In genomic region chr2:42117923-42118758, GRCh38 we compare ENCODE assay signal across 1 cellular context.
TF ChIP-seq lines count a peak whose summit lies in the region.

No MANE protein-coding gene starts in this region.

TF ChIP-seq in HepG2, 621 proteins besides CTCF, POLR2A, EP300 and RAD21 (continued from another document and continues in another):
- TF ChIP-seq ZNF687 (CRISPR knock-in tag; IDR thresholded peaks at IDR 0.05) (no peak), ZFP82 (CRISPR knock-in tag; IDR thresholded peaks at IDR 0.05; ENCODE audit: borderline replicate concordance) (no peak), ZNF569 (CRISPR knock-in tag; IDR thresholded peaks at IDR 0.05; ENCODE audit: borderline replicate concordance) (peak; percentile 93; the same call in 1 of the 2 replicates), HHEX (CRISPR knock-in tag; IDR thresholded peaks at IDR 0.05) (peak; percentile 91), ZBTB43 (CRISPR knock-in tag; conservative IDR thresholded peaks at IDR 0.05) (peak; percentile 88), NFYB (CRISPR knock-in tag; IDR thresholded peaks at IDR 0.05) (0 out of 2 replicates have a peak, but pooled peaks have one; percentile 11), ZNF414 (CRISPR knock-in tag; IDR thresholded peaks at IDR 0.05) (peak; percentile 95; the same call in 1 of the 2 replicates), ZNF431 (CRISPR knock-in tag; IDR thresholded peaks at IDR 0.05; ENCODE audit: borderline replicate concordance, low read depth) (peak; percentile 45; the same call in 1 of the 2 replicates), ZSCAN31 (CRISPR knock-in tag; IDR thresholded peaks at IDR 0.05; ENCODE audit: low read depth) (peak; percentile 59), TBX2 (CRISPR knock-in tag; IDR thresholded peaks at IDR 0.05; ENCODE audit: borderline replicate concordance) (peak; percentile 97), FOXC1 (CRISPR knock-in tag; IDR thresholded peaks at IDR 0.05; ENCODE audit: borderline replicate concordance) (peak; percentile 59; the same call in 1 of the 2 replicates), ZNF441 (CRISPR knock-in tag; IDR thresholded peaks at IDR 0.05; ENCODE audit: borderline replicate concordance) (peak; percentile 47; the same call in 1 of the 2 replicates), NONO (IDR thresholded peaks at IDR 0.05) (no peak), NONO (CRISPR knock-in tag; conservative IDR thresholded peaks at IDR 0.05) (peak; percentile 71; the same call in 1 of the 2 replicates), NCOA5 (CRISPR knock-in tag; IDR thresholded peaks at IDR 0.05) (peak; percentile 57; the same call in 1 of the 2 replicates), KAT8 (CRISPR knock-in tag; IDR thresholded peaks at IDR 0.05) (no peak; the same call in 1 of the 2 replicates), CREB1 (IDR thresholded peaks at IDR 0.05) (no peak), CREB1 (CRISPR knock-in tag; IDR thresholded peaks at IDR 0.05) (peak; percentile 84), GABPA (IDR thresholded peaks at IDR 0.05; ENCODE audit: low read depth, low read length) (no peak), GABPA (CRISPR knock-in tag; IDR thresholded peaks at IDR 0.05; ENCODE audit: low read depth) (peak; percentile 66), KLF16 (CRISPR knock-in tag; IDR thresholded peaks at IDR 0.05) (0 out of 4 replicates have a peak, but pooled peaks of 1 of the 2 experiments have one; percentile 54), ZNF337 (CRISPR knock-in tag; IDR thresholded peaks at IDR 0.05; ENCODE audit: borderline replicate concordance, low read depth) (0 out of 2 replicates have a peak, but pooled peaks have one; percentile 49), ZNF800 (CRISPR knock-in tag; IDR thresholded peaks at IDR 0.05) (peak; percentile 85), ZBTB33 (CRISPR knock-in tag; IDR thresholded peaks at IDR 0.05) (peak; percentile 62; the same call in 1 of the 2 replicates), TCF7 (IDR thresholded peaks at IDR 0.05; ENCODE audit: low read depth) (peak; percentile 96), CREM (IDR thresholded peaks at IDR 0.05) (peak; percentile 88), CREM (CRISPR knock-in tag; IDR thresholded peaks at IDR 0.05) (no peak), NR2C2 (CRISPR knock-in tag; IDR thresholded peaks at IDR 0.05; ENCODE audit: borderline replicate concordance) (peak; percentile 64), ZNF839 (CRISPR knock-in tag; IDR thresholded peaks at IDR 0.05; ENCODE audit: borderline replicate concordance) (no peak), KAT7 (CRISPR knock-in tag; IDR thresholded peaks at IDR 0.05; ENCODE audit: borderline replicate concordance) (peak; percentile 74; the same call in 1 of the 2 replicates), NR2F6 (IDR thresholded peaks at IDR 0.05) (peak; percentile 98), NR2F6 (CRISPR knock-in tag; IDR thresholded peaks at IDR 0.05) (peak; percentile 99), TEF (CRISPR knock-in tag; IDR thresholded peaks at IDR 0.05) (no peak), ZSCAN29 (CRISPR knock-in tag; conservative IDR thresholded peaks at IDR 0.05) (no peak), ERF (CRISPR knock-in tag; IDR thresholded peaks at IDR 0.05) (peak; percentile 97; the same call in 1 of the 2 replicates)
- TF ChIP-seq, protein P1, sequence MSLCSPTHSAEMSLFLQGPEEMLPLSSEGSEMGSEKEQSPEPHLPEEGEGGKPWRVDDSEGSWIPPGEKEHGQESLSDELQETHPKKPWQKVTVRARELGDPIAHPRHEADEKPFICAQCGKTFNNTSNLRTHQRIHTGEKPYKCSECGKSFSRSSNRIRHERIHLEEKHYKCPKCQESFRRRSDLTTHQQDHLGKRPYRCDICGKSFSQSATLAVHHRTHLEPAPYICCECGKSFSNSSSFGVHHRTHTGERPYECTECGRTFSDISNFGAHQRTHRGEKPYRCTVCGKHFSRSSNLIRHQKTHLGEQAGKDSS (CRISPR knock-in tag; IDR thresholded peaks at IDR 0.05; ENCODE audit: borderline replicate concordance, low read depth), result peak; percentile 73; the same call in 1 of the 2 replicates
- TF ChIP-seq, protein P2, sequence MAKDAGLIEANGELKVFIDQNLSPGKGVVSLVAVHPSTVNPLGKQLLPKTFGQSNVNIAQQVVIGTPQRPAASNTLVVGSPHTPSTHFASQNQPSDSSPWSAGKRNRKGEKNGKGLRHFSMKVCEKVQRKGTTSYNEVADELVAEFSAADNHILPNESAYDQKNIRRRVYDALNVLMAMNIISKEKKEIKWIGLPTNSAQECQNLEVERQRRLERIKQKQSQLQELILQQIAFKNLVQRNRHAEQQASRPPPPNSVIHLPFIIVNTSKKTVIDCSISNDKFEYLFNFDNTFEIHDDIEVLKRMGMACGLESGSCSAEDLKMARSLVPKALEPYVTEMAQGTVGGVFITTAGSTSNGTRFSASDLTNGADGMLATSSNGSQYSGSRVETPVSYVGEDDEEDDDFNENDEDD (CRISPR knock-in tag; IDR thresholded peaks at IDR 0.05; ENCODE audit: borderline replicate concordance), result peak; percentile 67; the same call in 1 of the 2 replicates
- TF ChIP-seq, protein P3, sequence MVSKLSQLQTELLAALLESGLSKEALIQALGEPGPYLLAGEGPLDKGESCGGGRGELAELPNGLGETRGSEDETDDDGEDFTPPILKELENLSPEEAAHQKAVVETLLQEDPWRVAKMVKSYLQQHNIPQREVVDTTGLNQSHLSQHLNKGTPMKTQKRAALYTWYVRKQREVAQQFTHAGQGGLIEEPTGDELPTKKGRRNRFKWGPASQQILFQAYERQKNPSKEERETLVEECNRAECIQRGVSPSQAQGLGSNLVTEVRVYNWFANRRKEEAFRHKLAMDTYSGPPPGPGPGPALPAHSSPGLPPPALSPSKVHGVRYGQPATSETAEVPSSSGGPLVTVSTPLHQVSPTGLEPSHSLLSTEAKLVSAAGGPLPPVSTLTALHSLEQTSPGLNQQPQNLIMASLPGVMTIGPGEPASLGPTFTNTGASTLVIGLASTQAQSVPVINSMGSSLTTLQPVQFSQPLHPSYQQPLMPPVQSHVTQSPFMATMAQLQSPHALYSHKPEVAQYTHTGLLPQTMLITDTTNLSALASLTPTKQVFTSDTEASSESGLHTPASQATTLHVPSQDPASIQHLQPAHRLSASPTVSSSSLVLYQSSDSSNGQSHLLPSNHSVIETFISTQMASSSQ (IDR thresholded peaks at IDR 0.05; ENCODE audit: low read depth), result peak; percentile 81; the same call in 1 of the 2 replicates
- TF ChIP-seq, protein P3 (CRISPR knock-in tag; IDR thresholded peaks at IDR 0.05; ENCODE audit: borderline replicate concordance), result peak; percentile 87
